Comparison of ENCODE assay signal across 10 cellular contexts in the genomic region with DNA sequence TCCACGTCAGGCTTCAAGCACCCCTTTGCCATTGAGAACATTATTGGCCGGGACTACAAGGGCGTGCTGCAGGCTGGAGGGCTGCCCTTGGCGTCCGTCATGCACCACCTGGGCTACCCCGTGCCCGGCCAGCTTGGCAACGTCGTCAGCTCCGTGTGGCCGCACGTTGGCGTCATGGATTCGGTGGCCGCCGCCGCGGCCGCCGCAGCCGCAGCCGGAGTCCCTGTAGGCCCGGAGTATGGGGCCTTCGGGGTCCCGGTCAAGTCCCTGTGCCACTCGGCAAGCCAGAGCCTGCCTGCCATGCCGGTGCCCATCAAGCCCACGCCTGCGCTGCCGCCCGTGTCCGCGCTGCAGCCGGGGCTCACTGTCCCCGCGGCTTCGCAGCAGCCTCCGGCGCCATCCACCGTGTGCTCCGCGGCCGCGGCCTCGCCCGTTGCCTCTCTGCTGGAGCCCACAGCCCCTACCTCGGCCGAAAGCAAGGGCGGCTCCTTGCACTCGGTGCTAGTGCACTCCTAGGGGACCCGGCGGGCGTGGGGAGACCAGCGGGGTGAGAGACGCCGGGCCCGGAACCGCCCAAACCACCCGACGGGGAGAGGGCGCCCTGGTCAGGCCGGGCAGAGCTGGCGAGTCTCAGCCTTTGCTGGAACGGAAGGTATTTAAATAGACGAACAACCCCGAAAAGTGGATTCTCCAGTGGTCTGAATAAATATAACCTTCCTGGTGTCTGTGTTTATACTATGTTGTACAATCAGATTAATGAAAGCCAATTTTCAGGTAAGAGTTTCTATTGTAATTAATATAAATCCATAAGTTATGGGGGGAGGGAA. TPM values are rescaled to one million over a fixed set of nuclear protein-coding genes. Genes with fewer than 3 reads are reported as not detected.
A peak's percentile ranks its signal among the peaks of the same experiment; 100 is the strongest.
DNase-seq lines count a peak whose midpoint lies in the region; ATAC-seq and TF ChIP-seq lines count a peak whose summit lies in the region.
"Had no signal": no experiment of that assay in that cellular context is flagged by ENCODE, and none has a peak within 500 bp of the region (broad histone marks: within the 10 kb centered on the region; RNA-seq: fewer than 3 reads in every experiment).

No MANE protein-coding gene starts in this region.

- ATAC-seq in stimulated activated naive B cell treated with anti-CD40 and anti-IgM and Interleukin-4, amounts not matched to agents 10 μg/mL and 1 μg/mL and 100 μg/mL, for 72 hours (replicated peaks), result no peak

- no peaks in the 10 kb centered on the region for H3K36me3 Mint-ChIP-seq in activated naive CD4-positive, alpha-beta T cell treated with anti-CD3 and anti-CD28 coated beads for 36 hours (ENCODE audit: low read depth)
- H3K36me3 Mint-ChIP-seq in stimulated activated naive B cell treated with anti-CD40 and anti-IgM and Interleukin-4, amounts not matched to agents 10 μg/mL and 1 μg/mL and 100 μg/mL, for 72 hours, result peaks cover 7 to 17% of the 10 kb centered on the region in 2 donors

- H3K27ac ChIP-seq in VCaP, result peak overlapping the region; percentile 61; the same call in 1 of the 2 replicates
- H3K27ac ChIP-seq in iPS-20b (ENCODE audit: low read length), result no peak overlapping the region

- intact Hi-C loops in activated naive CD4-positive, alpha-beta T cell treated with anti-CD3 and anti-CD28 coated beads for 36 hours (cut with micrococcal nuclease), result no loop called here

- no peak for TF ChIP-seq CTCF in VCaP (conservative IDR thresholded peaks at IDR 0.05)

- H3K4me3 ChIP-seq in iPS-20b (ENCODE audit: low read length), result peak overlapping the region; percentile 48; the same call in 1 of the 2 replicates

- CTCF ChIA-PET in activated naive CD4-positive, alpha-beta T cell treated with anti-CD3 and anti-CD28 coated beads for 36 hours (lab: Charles Lee), result interaction anchor here (0.6 kb wide), 1 partner anchor 12 kb away, joined by 3 read pairs; no protein-coding TSS in a partner anchor
- CTCF ChIA-PET in HEK293T (lab: Yijun Ruan, JAX), result no interaction called here

- POLR2A ChIA-PET in HEK293T (lab: Yijun Ruan, JAX), result no interaction called here

- H3K4me1 ChIP-seq in iPS-20b (ENCODE audit: insufficient read depth, low read length), result peaks cover 46% of the 10 kb centered on the region; the same call in 1 of the 2 replicates

- no peak for DNase-seq in activated naive CD4-positive, alpha-beta T cell treated with anti-CD3 and anti-CD28 coated beads for 36 hours
- DNase-seq in activated naive CD4-positive, alpha-beta T cell (lab: John Stamatoyannopoulos, UW), result no peak
- DNase-seq in stimulated activated naive B cell treated with anti-CD40 and anti-IgM and Interleukin-4, amounts not matched to agents 10 μg/mL and 1 μg/mL and 100 μg/mL, for 72 hours, result no peak
- no peak for DNase-seq in NCI-H510A (lab: John Stamatoyannopoulos, UW)
- DNase-seq in HEK293T (ENCODE audit: extremely low spot score), result no peak
- no peak for DNase-seq in OCI-M1 (lab: John Stamatoyannopoulos, UW)
- DNase-seq: foreskin melanocyte had no signal

- H3K4me1 Mint-ChIP-seq in activated naive CD4-positive, alpha-beta T cell treated with anti-CD3 and anti-CD28 coated beads for 36 hours (ENCODE audit: low read depth), result peaks cover 38% of the 10 kb centered on the region
- peaks cover 22 to 49% of the 10 kb centered on the region in 2 donors for H3K4me1 Mint-ChIP-seq in stimulated activated naive B cell treated with anti-CD40 and anti-IgM and Interleukin-4, amounts not matched to agents 10 μg/mL and 1 μg/mL and 100 μg/mL, for 72 hours

- peak overlapping the region; percentile 27 for H3K4me3 Mint-ChIP-seq in activated naive CD4-positive, alpha-beta T cell treated with anti-CD3 and anti-CD28 coated beads for 36 hours
- peak overlapping the region in 1 of 2 donors; percentile 69 for H3K4me3 Mint-ChIP-seq in stimulated activated naive B cell treated with anti-CD40 and anti-IgM and Interleukin-4, amounts not matched to agents 10 μg/mL and 1 μg/mL and 100 μg/mL, for 72 hours
- H3K4me3 Mint-ChIP-seq: natural killer cell treated with Interleukin-12 subunit alpha and Interleukin-12 subunit beta and Interleukin-15 and Interleukin-18, amount 100 ng/mL, for 72 hours had no signal

- H3K9me3 ChIP-seq in iPS-20b (ENCODE audit: insufficient read depth, low read depth, low read length), result no peaks in the 10 kb centered on the region

- no peak overlapping the region for H3K9ac ChIP-seq in iPS-20b (ENCODE audit: low read depth, low read length)

- H3K9me3 Mint-ChIP-seq in activated naive CD4-positive, alpha-beta T cell treated with anti-CD3 and anti-CD28 coated beads for 36 hours, result no peaks in the 10 kb centered on the region
- peaks cover 0 to 4% of the 10 kb centered on the region in 2 donors for H3K9me3 Mint-ChIP-seq in stimulated activated naive B cell treated with anti-CD40 and anti-IgM and Interleukin-4, amounts not matched to agents 10 μg/mL and 1 μg/mL and 100 μg/mL, for 72 hours
- H3K9me3 Mint-ChIP-seq: natural killer cell treated with Interleukin-12 subunit alpha and Interleukin-12 subunit beta and Interleukin-15 and Interleukin-18, amount 100 ng/mL, for 72 hours had no signal

- peaks cover 99% of the 10 kb centered on the region for H3K27me3 ChIP-seq in iPS-20b (ENCODE audit: insufficient read depth, low read length)

- peaks cover 72% of the 10 kb centered on the region for H3K27me3 Mint-ChIP-seq in activated naive CD4-positive, alpha-beta T cell treated with anti-CD3 and anti-CD28 coated beads for 36 hours (ENCODE audit: low read depth)
- H3K27me3 Mint-ChIP-seq in stimulated activated naive B cell treated with anti-CD40 and anti-IgM and Interleukin-4, amounts not matched to agents 10 μg/mL and 1 μg/mL and 100 μg/mL, for 72 hours, result peaks cover 75 to 95% of the 10 kb centered on the region in 2 donors

- no peak overlapping the region for H3K27ac Mint-ChIP-seq in activated naive CD4-positive, alpha-beta T cell treated with anti-CD3 and anti-CD28 coated beads for 36 hours
- H3K27ac Mint-ChIP-seq in stimulated activated naive B cell treated with anti-CD40 and anti-IgM and Interleukin-4, amounts not matched to agents 10 μg/mL and 1 μg/mL and 100 μg/mL, for 72 hours, result peak overlapping the region; percentile 92
- H3K27ac Mint-ChIP-seq: natural killer cell treated with Interleukin-12 subunit alpha and Interleukin-12 subunit beta and Interleukin-15 and Interleukin-18, amount 100 ng/mL, for 72 hours had no signal

- no peaks in the 10 kb centered on the region for H3K36me3 ChIP-seq in iPS-20b (ENCODE audit: insufficient read depth, low read depth, low read length)

TF ChIP-seq in HEK293T, 16 proteins besides CTCF, POLR2A, EP300 and RAD21:
- TF ChIP-seq ZNF384 (IDR thresholded peaks at IDR 0.05) (no peak), HDGF (IDR thresholded peaks at IDR 0.05; ENCODE audit: borderline replicate concordance) (no peak), NFRKB (IDR thresholded peaks at IDR 0.05) (no peak), SP1 (IDR thresholded peaks at IDR 0.05) (no peak)

RNA-seq across cellular contexts. Expression of a gene that starts 1.2 kb away (rescaled TPM):
- total RNA-seq in activated naive CD4-positive, alpha-beta T cell treated with anti-CD3 and anti-CD28 coated beads for 36 hours, result not detected
- total RNA-seq: natural killer cell treated with Interleukin-12 subunit alpha and Interleukin-12 subunit beta and Interleukin-15 and Interleukin-18, amount 100 ng/mL, for 72 hours had no signal
